Comparison of ENCODE assay signal across 28 cellular contexts in genomic region chr14:76461886-76462285, GRCh38.
"Had no signal": no experiment of that assay in that cellular context is flagged by ENCODE, and none has a peak within 500 bp of the region (broad histone marks: within the 10 kb centered on the region; RNA-seq: fewer than 3 reads in every experiment).

No MANE protein-coding gene starts in this region.

- ATAC-seq: stimulated activated memory B cell treated with anti-CD40 and anti-IgM and Interleukin-4, amounts not matched to agents 10 μg/mL and 1 μg/mL and 100 μg/mL, for 72 hours; stimulated activated naive B cell treated with anti-CD40 and anti-IgM and Interleukin-4, amounts not matched to agents 10 μg/mL and 1 μg/mL and 100 μg/mL, for 72 hours; stimulated activated naive CD8-positive, alpha-beta T cell treated with anti-CD3 and anti-CD28 coated beads, Interleukin-15, amount 100 ng/mL, for 72 hours; stimulated activated naive CD8-positive, alpha-beta T cell treated with anti-CD3 and anti-CD28 coated beads, Interleukin-15, Interleukin-2, amounts not matched to agents 100 U/mL and 50 U/mL, for 24 hours; upper lobe of right lung had no signal

- H3K4me3 ChIP-seq: stomach, suprapubic skin, testis, thoracic aorta, thyroid gland, tibial artery, tibial nerve, transverse colon, upper lobe of left lung, upper lobe of right lung, uterus, vagina had no signal

- H3K9me3 Mint-ChIP-seq: stimulated activated effector memory CD8-positive, alpha-beta T cell treated with anti-CD3 and anti-CD28 coated beads, Interleukin-12 subunit alpha, Interleukin-12 subunit beta, amount 100 ng/mL, for 72 hours; stimulated activated memory B cell treated with anti-CD40 and anti-IgM and Interleukin-4, amounts not matched to agents 10 μg/mL and 1 μg/mL and 100 μg/mL, for 72 hours; stimulated activated naive B cell treated with anti-CD40 and anti-IgM and Interleukin-4, amounts not matched to agents 10 μg/mL and 1 μg/mL and 100 μg/mL, for 72 hours; stimulated activated naive CD8-positive, alpha-beta T cell treated with anti-CD3 and anti-CD28 coated beads, Interleukin-15, amount 100 ng/mL, for 72 hours; stimulated activated naive CD8-positive, alpha-beta T cell treated with anti-CD3 and anti-CD28 coated beads, Interleukin-15, Interleukin-2, amounts not matched to agents 100 ng/mL and 50 ng/mL, for 24 hours; type B pancreatic cell had no signal

- H3K4me1 ChIP-seq: stomach, suprapubic skin, testis, tibial artery, tibial nerve, transverse colon, upper lobe of left lung, upper lobe of right lung, uterus, vagina had no signal

- H3K27me3 ChIP-seq: suprapubic skin, testis, thyroid gland, tibial artery, tibial nerve, transverse colon, upper lobe of left lung, upper lobe of right lung, uterus, vagina had no signal

- DNase-seq: stimulated activated CD4-positive, alpha-beta T cell treated with anti-CD3 and anti-CD28 coated beads, Interleukin-2, amount 100 ng/mL, for 48 hours; stimulated activated CD4-positive, alpha-beta T cell treated with anti-CD3 and anti-CD28 coated beads, Interleukin-4, amount 100 ng/mL, for 1 hour; stimulated activated CD4-positive, alpha-beta T cell treated with anti-CD3 and anti-CD28 coated beads, Interleukin-4, amount 100 ng/mL, for 24 hours; stimulated activated CD4-positive, alpha-beta T cell treated with anti-CD3 and anti-CD28 coated beads, Interleukin-4, amount 100 ng/mL, for 4 hours; stimulated activated CD8-positive, alpha-beta memory T cell treated with anti-CD3 and anti-CD28 coated beads, Interleukin-4, amount 100 ng/mL, for 48 hours; stimulated activated naive B cell treated with anti-CD40 and anti-IgM and Interleukin-4, amounts not matched to agents 10 μg/mL and 1 μg/mL and 100 μg/mL, for 72 hours; stimulated activated naive CD4-positive, alpha-beta T cell; stimulated activated naive CD4-positive, alpha-beta T cell treated with Interleukin-2 at 50 U/mL for 16 hours; stimulated activated naive CD8-positive, alpha-beta T cell treated with anti-CD3 and anti-CD28 coated beads, Interleukin-15, amount 100 ng/mL, for 72 hours; stimulated activated naive CD8-positive, alpha-beta T cell treated with anti-CD3 and anti-CD28 coated beads, Interleukin-15, Interleukin-2, amounts not matched to agents 100 U/mL and 50 U/mL, for 24 hours; stomach; substantia nigra; testis; thyroid gland; tibial artery; transverse colon; trophoblast cell; upper lobe of right lung; uterus had no signal

- H3K36me3 ChIP-seq: stomach, suprapubic skin, thoracic aorta, thyroid gland, tibial artery, tibial nerve, transverse colon, upper lobe of left lung, upper lobe of right lung, uterus, vagina had no signal

- H3K36me3 Mint-ChIP-seq: stimulated activated effector memory CD8-positive, alpha-beta T cell treated with anti-CD3 and anti-CD28 coated beads, Interleukin-12 subunit alpha, Interleukin-12 subunit beta, amount 100 ng/mL, for 72 hours; stimulated activated memory B cell treated with anti-CD40 and anti-IgM and Interleukin-4, amounts not matched to agents 10 μg/mL and 1 μg/mL and 100 μg/mL, for 72 hours; stimulated activated naive B cell treated with anti-CD40 and anti-IgM and Interleukin-4, amounts not matched to agents 10 μg/mL and 1 μg/mL and 100 μg/mL, for 72 hours; type B pancreatic cell had no signal

- H3K27ac Mint-ChIP-seq: stimulated activated effector memory CD8-positive, alpha-beta T cell treated with anti-CD3 and anti-CD28 coated beads, Interleukin-12 subunit alpha, Interleukin-12 subunit beta, amount 100 ng/mL, for 72 hours; stimulated activated memory B cell treated with anti-CD40 and anti-IgM and Interleukin-4, amounts not matched to agents 10 μg/mL and 1 μg/mL and 100 μg/mL, for 72 hours; stimulated activated naive B cell treated with anti-CD40 and anti-IgM and Interleukin-4, amounts not matched to agents 10 μg/mL and 1 μg/mL and 100 μg/mL, for 72 hours; stimulated activated naive CD8-positive, alpha-beta T cell treated with anti-CD3 and anti-CD28 coated beads, Interleukin-15, amount 100 ng/mL, for 72 hours; stimulated activated naive CD8-positive, alpha-beta T cell treated with anti-CD3 and anti-CD28 coated beads, Interleukin-15, Interleukin-2, amounts not matched to agents 100 ng/mL and 50 ng/mL, for 24 hours; type B pancreatic cell had no signal

- H3K9me3 ChIP-seq: stomach, suprapubic skin, testis, thoracic aorta, thyroid gland, tibial artery, tibial nerve, transverse colon, upper lobe of left lung, upper lobe of right lung, uterus, vagina had no signal

- H3K27ac ChIP-seq: stomach, suprapubic skin, testis, thoracic aorta, thyroid gland, tibial artery, tibial nerve, transverse colon, upper lobe of left lung, upper lobe of right lung, uterus, vagina had no signal

- H3K4me1 Mint-ChIP-seq: stimulated activated effector memory CD8-positive, alpha-beta T cell treated with anti-CD3 and anti-CD28 coated beads, Interleukin-12 subunit alpha, Interleukin-12 subunit beta, amount 100 ng/mL, for 72 hours; stimulated activated memory B cell treated with anti-CD40 and anti-IgM and Interleukin-4, amounts not matched to agents 10 μg/mL and 1 μg/mL and 100 μg/mL, for 72 hours; stimulated activated naive B cell treated with anti-CD40 and anti-IgM and Interleukin-4, amounts not matched to agents 10 μg/mL and 1 μg/mL and 100 μg/mL, for 72 hours; stimulated activated naive CD8-positive, alpha-beta T cell treated with anti-CD3 and anti-CD28 coated beads, Interleukin-15, amount 100 ng/mL, for 72 hours had no signal

- H3K4me3 Mint-ChIP-seq: stimulated activated effector memory CD8-positive, alpha-beta T cell treated with anti-CD3 and anti-CD28 coated beads, Interleukin-12 subunit alpha, Interleukin-12 subunit beta, amount 100 ng/mL, for 72 hours; stimulated activated memory B cell treated with anti-CD40 and anti-IgM and Interleukin-4, amounts not matched to agents 10 μg/mL and 1 μg/mL and 100 μg/mL, for 72 hours; stimulated activated naive B cell treated with anti-CD40 and anti-IgM and Interleukin-4, amounts not matched to agents 10 μg/mL and 1 μg/mL and 100 μg/mL, for 72 hours; stimulated activated naive CD8-positive, alpha-beta T cell treated with anti-CD3 and anti-CD28 coated beads, Interleukin-15, amount 100 ng/mL, for 72 hours; stimulated activated naive CD8-positive, alpha-beta T cell treated with anti-CD3 and anti-CD28 coated beads, Interleukin-15, Interleukin-2, amounts not matched to agents 100 ng/mL and 50 ng/mL, for 24 hours; type B pancreatic cell had no signal

- H3K27me3 Mint-ChIP-seq: stimulated activated naive B cell treated with anti-CD40 and anti-IgM and Interleukin-4, amounts not matched to agents 10 μg/mL and 1 μg/mL and 100 μg/mL, for 72 hours; stimulated activated naive CD8-positive, alpha-beta T cell treated with anti-CD3 and anti-CD28 coated beads, Interleukin-15, amount 100 ng/mL, for 72 hours; stimulated activated naive CD8-positive, alpha-beta T cell treated with anti-CD3 and anti-CD28 coated beads, Interleukin-15, Interleukin-2, amounts not matched to agents 100 ng/mL and 50 ng/mL, for 24 hours had no signal
